ENCODE assay signal across 17 cellular contexts in genomic region chr1:17566892-17567291, GRCh38. TPM values are rescaled to one million over a fixed set of nuclear protein-coding genes. Genes with fewer than 3 reads are reported as not detected.
DNase-seq lines count a peak whose midpoint lies in the region; ATAC-seq, FAIRE-seq and TF ChIP-seq lines count a peak whose summit lies in the region.
"Had no signal": no experiment of that assay in that cellular context is flagged by ENCODE, and none has a peak within 500 bp of the region (broad histone marks: within the 10 kb centered on the region; RNA-seq: fewer than 3 reads in every experiment).

No MANE protein-coding gene starts in this region.

- ATAC-seq in right lobe of liver (peak; percentile 5 to 17 (median 12)), HG03135 (IDR thresholded peaks at IDR 0.05; ENCODE audit: unreplicated experiment) (no peak)
- ATAC-seq: activated CD4-positive, alpha-beta T cell treated with anti-CD3 and anti-CD28 coated beads for 36 hours had no signal

- WGBS in right lobe of liver (ENCODE audit: insufficient coverage, low coverage, low lambda C conversion rate, missing lambda C conversion rate) = no CpG with 5 or more reads among the region's 9 CpGs

- H3K9me3 ChIP-seq in Peyer's patch (no peaks in the 10 kb centered on the region), right lobe of liver (no peaks in the 10 kb centered on the region), tibial artery (no peaks in the 10 kb centered on the region)

- intact Hi-C loops in right lobe of liver (cut with DNase I) (no loop called here), tibial artery (cut with DNase I; ENCODE audit: low total_unique reads) (no loop called here)

- H3K27ac ChIP-seq in Peyer's patch = peak overlapping the region; percentile 36 to 87 (median 74)
- peak overlapping the region in 2 of 3 donors; percentile 28 to 87 for H3K27ac ChIP-seq in right lobe of liver
- peak overlapping the region; percentile 100 for H3K27ac ChIP-seq in tibial artery
- H3K27ac ChIP-seq: SK-N-MC had no signal

- no peaks in the 10 kb centered on the region for H3K27me3 ChIP-seq in Peyer's patch
- H3K27me3 ChIP-seq in right lobe of liver = no peaks in the 10 kb centered on the region
- H3K27me3 ChIP-seq in tibial artery = no peaks in the 10 kb centered on the region

- DNase-seq in Peyer's patch (no peak), cerebellar nuclear complex (lab: John Stamatoyannopoulos, UW) (peak; percentile 45 to 62), right lobe of liver (peak; percentile 45 to 79 (median 72)), tibial artery (no peak), GM12892 (ENCODE audit: insufficient read length) (no peak), H54 (ENCODE audit: insufficient read length, low spot score) (no peak)
- DNase-seq: activated CD4-positive, alpha-beta T cell treated with anti-CD3 and anti-CD28 coated beads for 36 hours; activated T-cell treated with anti-CD3 and anti-CD28 coated beads, Interleukin-2, amount 50 U/mL, for 24 hours; CD4-positive, CD25-positive, alpha-beta regulatory T cell; NCI-H1048; NCI-H187; nephron progenitor cell had no signal

- TF ChIP-seq POLR2A in Peyer's patch (IDR thresholded peaks at IDR 0.05) (no peak), right lobe of liver (IDR thresholded peaks at IDR 0.05) (no peak), GM12892 (IDR thresholded peaks at IDR 0.05; ENCODE audit: low read depth, low read length) (no peak), H54 (IDR thresholded peaks at IDR 0.05; ENCODE audit: low read depth, low read length) (no peak)

- no peaks in the 10 kb centered on the region for H3K36me3 ChIP-seq in Peyer's patch
- H3K36me3 ChIP-seq in right lobe of liver = no peaks in the 10 kb centered on the region
- no peaks in the 10 kb centered on the region for H3K36me3 ChIP-seq in tibial artery

- FAIRE-seq in GM12892 (lab: Jason Lieb, UNC) (no peak), H54 (lab: Jason Lieb, UNC) (no peak)
- FAIRE-seq: endothelial cell of umbilical vein had no signal

- TF ChIP-seq CTCF in Peyer's patch (IDR thresholded peaks at IDR 0.05) (no peak), right lobe of liver (IDR thresholded peaks at IDR 0.05) (no peak), tibial artery (IDR thresholded peaks at IDR 0.05) (no peak)

- H3K4me1 ChIP-seq in Peyer's patch (peaks cover 0 to 48% (median 11%) of the 10 kb centered on the region in 4 donors), right lobe of liver (peaks cover 0 to 63% (median 28%) of the 10 kb centered on the region in 4 donors), tibial artery (peaks cover 4 to 98% (median 93%) of the 10 kb centered on the region in 4 donors)

- H3K4me3 ChIP-seq in Peyer's patch (no peak overlapping the region), right lobe of liver (no peak overlapping the region), tibial artery (no peak overlapping the region)
- H3K4me3 ChIP-seq: lung, SK-N-MC had no signal

RNA-seq across cellular contexts. Expression of gene ARHGEF10L, which starts 27.4 kb away (rescaled TPM):
- total RNA-seq in Peyer's patch (100 to 1,000 TPM in 3 of 4 donors, 10 to 100 TPM in 1; 72.7 to 177 (median 156) TPM), right lobe of liver (100 to 1,000 TPM in 2 of 6 experiments, 10 to 100 TPM in 4; 59.7 to 124 (median 87.4) TPM)
- polyA plus RNA-seq in GM12892 (2012; ENCODE audit: missing spikeins) = 0.59 TPM
- total RNA-seq: activated CD4-positive, alpha-beta T cell treated with anti-CD3 and anti-CD28 coated beads for 36 hours; activated CD8-positive, alpha-beta memory T cell treated with anti-CD3 and anti-CD28 coated beads for 36 hours; CD4-positive, CD25-positive, alpha-beta regulatory T cell had no signal
- polyA plus RNA-seq: CD4-positive, CD25-positive, alpha-beta regulatory T cell had no signal

Comparison
In these comparisons a context has a peak if more than half of its experiments do, and no peak if none do; other contexts are left out.
1. DNase-seq: peak in cerebellar nuclear complex (2 of 2) and right lobe of liver (3 of 3); none in Peyer's patch (0 of 3), tibial artery (0 of 2), GM12892 (single experiment) and H54 (single experiment).
2. Peak in every context shown above with its lines, with median percentiles within 50 percentile points of each other: H3K27ac ChIP-seq.